1 cellular context compared by ENCODE assay signal in genomic region chr11:121643530-121644512, GRCh38.
TF ChIP-seq lines count a peak whose summit lies in the region.

No MANE protein-coding gene starts in this region.

TF ChIP-seq in HepG2, 621 proteins besides CTCF, POLR2A, EP300 and RAD21 (continued from another document):
- TF ChIP-seq ARID3A (IDR thresholded peaks at IDR 0.05; ENCODE audit: low read depth, low read length): no peak
- TF ChIP-seq ZFP41 (CRISPR knock-in tag; IDR thresholded peaks at IDR 0.05; ENCODE audit: borderline replicate concordance): no peak
- no peak for TF ChIP-seq THAP8 (CRISPR knock-in tag; IDR thresholded peaks at IDR 0.05; ENCODE audit: borderline replicate concordance)
- no peak for TF ChIP-seq RERE (CRISPR knock-in tag; IDR thresholded peaks at IDR 0.05; ENCODE audit: low read depth)
- no peak for TF ChIP-seq RELA (CRISPR knock-in tag; IDR thresholded peaks at IDR 0.05)
- no peak for TF ChIP-seq REPIN1 (CRISPR knock-in tag; IDR thresholded peaks at IDR 0.05; ENCODE audit: borderline replicate concordance, low read depth)
- no peak for TF ChIP-seq HNF1B (CRISPR knock-in tag; IDR thresholded peaks at IDR 0.05)
- TF ChIP-seq SRY (CRISPR knock-in tag; IDR thresholded peaks at IDR 0.05): no peak
- no peak for TF ChIP-seq FIP1L1 (IDR thresholded peaks at IDR 0.05; ENCODE audit: borderline replicate concordance, insufficient read depth, low read depth, low read length)
- TF ChIP-seq CHD4 (IDR thresholded peaks at IDR 0.05; ENCODE audit: borderline replicate concordance, low read length): no peak
- no peak for TF ChIP-seq CBX1 (IDR thresholded peaks at IDR 0.05; ENCODE audit: low read depth)
